In genomic region chr17:48011405-48012150, GRCh38 we compare ENCODE assay signal across 8 cellular contexts. TPM values are rescaled to one million over a fixed set of nuclear protein-coding genes. Genes with fewer than 3 reads are reported as not detected.
DNase-seq lines count a peak whose midpoint lies in the region; ATAC-seq, FAIRE-seq and TF ChIP-seq lines count a peak whose summit lies in the region.

No MANE protein-coding gene starts in this region.

- H3K9me3 Mint-ChIP-seq in astrocyte (ENCODE audit: unreplicated experiment) = no peaks in the 10 kb centered on the region

- H3K36me3 ChIP-seq in DND-41 (ENCODE audit: insufficient read depth, low read length) (no peaks in the 10 kb centered on the region), astrocyte (ENCODE audit: insufficient read depth, low read length) (no peaks in the 10 kb centered on the region), kidney (ENCODE audit: control insufficient read depth in 1 of 2, insufficient read depth in 2 of 2, low read length in 2 of 2) (no peaks in the 10 kb centered on the region)

- H3K4me3 Mint-ChIP-seq in astrocyte (ENCODE audit: unreplicated experiment) = peak overlapping the region; percentile 76

- H3K27me3 Mint-ChIP-seq in astrocyte (ENCODE audit: low read depth, unreplicated experiment) = peaks cover 11% of the 10 kb centered on the region

- H2AFZ ChIP-seq in DND-41 (ENCODE audit: low read depth, low read length) = peak overlapping the region; percentile 72
- H2AFZ ChIP-seq in astrocyte (ENCODE audit: low read depth, low read length) = peak overlapping the region; percentile 75

- H3K27me3 ChIP-seq in DND-41 (ENCODE audit: insufficient read depth, low read length, poor library complexity) (peaks cover 34% of the 10 kb centered on the region), astrocyte (ENCODE audit: insufficient read depth, low read length) (peaks cover 6% of the 10 kb centered on the region)

- FAIRE-seq in astrocyte (lab: Jason Lieb, UNC) (no peak), kidney (lab: Jason Lieb, UNC) (no peak)

- H3K27ac Mint-ChIP-seq in astrocyte (ENCODE audit: unreplicated experiment) = peak overlapping the region; percentile 41

- no peaks in the 10 kb centered on the region for H3K9me3 ChIP-seq in DND-41 (ENCODE audit: insufficient read depth, low read length, severe bottlenecking)
- no peaks in the 10 kb centered on the region for H3K9me3 ChIP-seq in astrocyte (ENCODE audit: insufficient read depth, low read depth, low read length)
- no peaks in the 10 kb centered on the region for H3K9me3 ChIP-seq in kidney (ENCODE audit: control insufficient read depth in 1 of 2, low read length in 2 of 2)

- intact Hi-C loops in kidney (cut with DNase I) = loop anchor here (10.0 kb wide), 1 partner anchor 167 kb away; the partner anchor contains the start of gene SCRN2

- H3K27ac ChIP-seq in DND-41 (ENCODE audit: low read length) (no peak overlapping the region), astrocyte (ENCODE audit: low read depth, low read length) (no peak overlapping the region), kidney (ENCODE audit: low read depth in 2 of 2, low read length in 2 of 2) (no peak overlapping the region)

- H3K4me1 Mint-ChIP-seq in astrocyte (ENCODE audit: low read depth, unreplicated experiment) = peaks cover 27% of the 10 kb centered on the region

- peak overlapping the region; percentile 4 to 52; a peak in 3 of 4 replicates for H3K4me3 ChIP-seq in DND-41 (ENCODE audit: low read depth in 1 of 2, low read length in 2 of 2)
- H3K4me3 ChIP-seq in astrocyte (ENCODE audit: insufficient read depth, low read depth, low read length) = peak overlapping the region; percentile 47
- H3K4me3 ChIP-seq in kidney (ENCODE audit: low read length in 2 of 2) = peak overlapping the region in 1 of 2 donors; percentile 3

- H3K4me1 ChIP-seq in DND-41 (ENCODE audit: insufficient read depth, low read length) = peaks cover 16% of the 10 kb centered on the region
- H3K4me1 ChIP-seq in astrocyte (ENCODE audit: insufficient read depth, low read length) = peaks cover 10% of the 10 kb centered on the region
- peaks cover 0 to 2% of the 10 kb centered on the region in 2 donors for H3K4me1 ChIP-seq in kidney (ENCODE audit: control insufficient read depth in 1 of 2, insufficient read depth in 1 of 2, low read depth in 1 of 2, low read length in 2 of 2)

- H4K20me1 ChIP-seq in DND-41 (ENCODE audit: insufficient read depth, low read length) (peaks cover 6% of the 10 kb centered on the region; the same call in 1 of the 2 replicates), astrocyte (ENCODE audit: insufficient read depth, low read length) (no peaks in the 10 kb centered on the region)

- H3K4me2 ChIP-seq in DND-41 (ENCODE audit: insufficient read depth, low read length) (peak overlapping the region; percentile 67), astrocyte (ENCODE audit: low read length) (peak overlapping the region; percentile 94)

- DNase-seq in DND-41 (peak; percentile 47), SHP77 treated with DMSO at 0.1 percent for 48 hours (lab: John Stamatoyannopoulos, UW) (peak; percentile 51), astrocyte (ENCODE audit: low read depth) (peak; percentile 22), kidney (no peak), NCI-H2029 treated with DMSO at 0.1 percent for 48 hours (lab: John Stamatoyannopoulos, UW) (no peak)
- DNase-seq in stimulated activated CD8-positive, alpha-beta memory T cell treated with anti-CD3 and anti-CD28 coated beads, Interleukin-12 subunit alpha, Interleukin-12 subunit beta, amount 100 ng/mL, for 1 hour (ENCODE audit: low read depth) = peak; percentile 24

- ATAC-seq in DND-41 (ENCODE audit: insufficient read depth, low read depth) = peak; percentile 48; the same call in 2 of the 3 replicates
- ATAC-seq in GM19035 (IDR thresholded peaks at IDR 0.05; ENCODE audit: unreplicated experiment) = no peak

- H3K79me2 ChIP-seq in DND-41 (ENCODE audit: insufficient read depth, low read length) (no peaks in the 10 kb centered on the region), astrocyte (ENCODE audit: insufficient read depth, low read length) (no peaks in the 10 kb centered on the region)

- peak overlapping the region; percentile 22; the same call in 1 of the 2 replicates for H3K9ac ChIP-seq in DND-41 (ENCODE audit: low read depth, low read length)
- peak overlapping the region; percentile 54 for H3K9ac ChIP-seq in astrocyte (ENCODE audit: low read length)
- H3K9ac ChIP-seq in kidney (ENCODE audit: low read length in 2 of 2) = no peak overlapping the region

- no peaks in the 10 kb centered on the region for H3K36me3 Mint-ChIP-seq in astrocyte (ENCODE audit: low read depth, unreplicated experiment)

- TF ChIP-seq CTCF in DND-41 (IDR thresholded peaks at IDR 0.05; ENCODE audit: borderline replicate concordance, extremely low read depth, low read length, poor library complexity, severe bottlenecking) (peak; percentile 69), LNCAP (IDR thresholded peaks at IDR 0.05) (peak; percentile 28; the same call in 1 of the 2 replicates), astrocyte (IDR thresholded peaks at IDR 0.05; ENCODE audit: insufficient read depth, low read depth, low read length) (peak; percentile 43), kidney (IDR thresholded peaks at IDR 0.05; ENCODE audit: borderline replicate concordance, extremely low read depth, insufficient read depth) (peak; percentile 42)

RNA-seq across cellular contexts. Expression of gene COPZ2, which starts 26.0 kb away (rescaled TPM):
- total RNA-seq in astrocyte = 25.1 and 38.3 TPM in 2 replicates
- total RNA-seq in kidney = 24.9 TPM
- polyA plus RNA-seq in kidney (ENCODE audit: insufficient read depth, low read depth, low replicate concordance) = 38.2 TPM

RNA-seq across cellular contexts. Expression of gene NFE2L1, which starts 36.6 kb away (rescaled TPM):
- 344 and 348 TPM in 2 replicates for total RNA-seq in astrocyte
- 254 TPM for total RNA-seq in kidney
- polyA plus RNA-seq in kidney (ENCODE audit: insufficient read depth, low read depth, low replicate concordance) = 146 TPM

RNA-seq across cellular contexts. Expression of gene CDK5RAP3, which starts 40.7 kb away (rescaled TPM):
- total RNA-seq in astrocyte (59.1 and 62.8 TPM in 2 replicates), kidney (208 TPM)
- 140 TPM for polyA plus RNA-seq in kidney (ENCODE audit: insufficient read depth, low read depth, low replicate concordance)

RNA-seq across cellular contexts. Expression of gene PRR15L, which starts 53.9 kb away (rescaled TPM):
- not detected in 2 replicates for total RNA-seq in astrocyte
- total RNA-seq in kidney = 105 TPM
- polyA plus RNA-seq in kidney (ENCODE audit: insufficient read depth, low read depth, low replicate concordance) = 64.5 TPM

Comparison
In these comparisons a context has a peak if more than half of its experiments do, and no peak if none do; other contexts are left out.
1. DNase-seq: peak in DND-41 (single experiment), SHP77 treated with DMSO at 0.1 percent for 48 hours (single experiment), astrocyte (single experiment) and stimulated activated CD8-positive, alpha-beta memory T cell treated with anti-CD3 and anti-CD28 coated beads, Interleukin-12 subunit alpha, Interleukin-12 subunit beta, amount 100 ng/mL, for 1 hour (single experiment); none in kidney (single experiment) and NCI-H2029 treated with DMSO at 0.1 percent for 48 hours (single experiment).
2. H3K9ac ChIP-seq: peak in DND-41 (single experiment) and astrocyte (single experiment); none in kidney (0 of 2).
3. Peak in every context shown above with its lines, with median percentiles within 50 percentile points of each other: CTCF ChIP-seq.